8 cellular contexts compared by ENCODE assay signal in genomic region chr10:25965584-25965983, GRCh38. TPM values are rescaled to one million over a fixed set of nuclear protein-coding genes. Genes with fewer than 3 reads are reported as not detected.
"Had no signal": no experiment of that assay in that cellular context is flagged by ENCODE, and none has a peak within 500 bp of the region (broad histone marks: within the 10 kb centered on the region; RNA-seq: fewer than 3 reads in every experiment).

No MANE protein-coding gene starts in this region.

- H3K4me3 Mint-ChIP-seq: H9 had no signal

- DNase-seq: GOT3, H9, HCEC 1CT, IMR-90 had no signal

- ATAC-seq: K562 had no signal

- H3K4me3 ChIP-seq: K562 had no signal

- H3K9me3 Mint-ChIP-seq: H9 had no signal

- H3K27ac Mint-ChIP-seq: H9 had no signal

- FAIRE-seq: H54, HTR-8/SVneo, K562 had no signal

RNA-seq across cellular contexts. Expression of gene MYO3A, which starts 31.6 kb away (rescaled TPM):
- total RNA-seq: HT-29, IMR-90, K562 had no signal
- polyA plus RNA-seq: IMR-90, K562 had no signal
